Comparison of ENCODE assay signal across 2 cellular contexts in genomic region chr16:69465881-69466280, GRCh38.
TF ChIP-seq lines count a peak whose summit lies in the region.

No MANE protein-coding gene starts in this region.

TF ChIP-seq in IMR-90, 13 proteins besides CTCF, POLR2A, EP300 and RAD21:
- TF ChIP-seq MXI1 (IDR thresholded peaks at IDR 0.05; ENCODE audit: borderline replicate concordance, low read depth, low read length): no peak
- no peak for TF ChIP-seq CHD1 (IDR thresholded peaks at IDR 0.05; ENCODE audit: low read depth, low read length)
- TF ChIP-seq, protein P1, sequence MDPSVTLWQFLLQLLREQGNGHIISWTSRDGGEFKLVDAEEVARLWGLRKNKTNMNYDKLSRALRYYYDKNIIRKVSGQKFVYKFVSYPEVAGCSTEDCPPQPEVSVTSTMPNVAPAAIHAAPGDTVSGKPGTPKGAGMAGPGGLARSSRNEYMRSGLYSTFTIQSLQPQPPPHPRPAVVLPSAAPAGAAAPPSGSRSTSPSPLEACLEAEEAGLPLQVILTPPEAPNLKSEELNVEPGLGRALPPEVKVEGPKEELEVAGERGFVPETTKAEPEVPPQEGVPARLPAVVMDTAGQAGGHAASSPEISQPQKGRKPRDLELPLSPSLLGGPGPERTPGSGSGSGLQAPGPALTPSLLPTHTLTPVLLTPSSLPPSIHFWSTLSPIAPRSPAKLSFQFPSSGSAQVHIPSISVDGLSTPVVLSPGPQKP (IDR thresholded peaks at IDR 0.05; ENCODE audit: borderline replicate concordance, low read depth, low read length): no peak
- TF ChIP-seq MAZ (IDR thresholded peaks at IDR 0.05; ENCODE audit: borderline replicate concordance, low read depth, low read length): no peak
- no peak for TF ChIP-seq BHLHE40 (IDR thresholded peaks at IDR 0.05; ENCODE audit: low read depth, low read length)
- TF ChIP-seq RFX5 (IDR thresholded peaks at IDR 0.05; ENCODE audit: low read depth, low read length): no peak
- no peak for TF ChIP-seq RCOR1 (IDR thresholded peaks at IDR 0.05; ENCODE audit: insufficient replicate concordance, low read length)
- TF ChIP-seq SMC3 (IDR thresholded peaks at IDR 0.05; ENCODE audit: low read depth, low read length): no peak
- no peak for TF ChIP-seq MAFK (IDR thresholded peaks at IDR 0.05; ENCODE audit: low read depth, low read length)
- TF ChIP-seq, protein P2, sequence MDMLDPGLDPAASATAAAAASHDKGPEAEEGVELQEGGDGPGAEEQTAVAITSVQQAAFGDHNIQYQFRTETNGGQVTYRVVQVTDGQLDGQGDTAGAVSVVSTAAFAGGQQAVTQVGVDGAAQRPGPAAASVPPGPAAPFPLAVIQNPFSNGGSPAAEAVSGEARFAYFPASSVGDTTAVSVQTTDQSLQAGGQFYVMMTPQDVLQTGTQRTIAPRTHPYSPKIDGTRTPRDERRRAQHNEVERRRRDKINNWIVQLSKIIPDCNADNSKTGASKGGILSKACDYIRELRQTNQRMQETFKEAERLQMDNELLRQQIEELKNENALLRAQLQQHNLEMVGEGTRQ (IDR thresholded peaks at IDR 0.05; ENCODE audit: low read depth, low read length): no peak
- TF ChIP-seq NFE2L2 (IDR thresholded peaks at IDR 0.05; ENCODE audit: low read depth, low read length): no peak
- TF ChIP-seq FOS (IDR thresholded peaks at IDR 0.05; ENCODE audit: low read depth, low read length): no peak
- no peak for TF ChIP-seq CEBPB (IDR thresholded peaks at IDR 0.05; ENCODE audit: low read depth, low read length)

TF ChIP-seq in HEK293T, 16 proteins besides CTCF, POLR2A, EP300 and RAD21:
- no peak for TF ChIP-seq PKNOX1 (IDR thresholded peaks at IDR 0.05)
- no peak for TF ChIP-seq BHLHE40 (IDR thresholded peaks at IDR 0.05; ENCODE audit: borderline replicate concordance)
- no peak for TF ChIP-seq FOXA1 (IDR thresholded peaks at IDR 0.05)
- no peak for TF ChIP-seq ELF4 (IDR thresholded peaks at IDR 0.05)
- TF ChIP-seq CTBP1 (IDR thresholded peaks at IDR 0.05; ENCODE audit: borderline replicate concordance): no peak
TF ChIP-seq in HEK293T: peak in this region for 0.
